In the genomic region with DNA sequence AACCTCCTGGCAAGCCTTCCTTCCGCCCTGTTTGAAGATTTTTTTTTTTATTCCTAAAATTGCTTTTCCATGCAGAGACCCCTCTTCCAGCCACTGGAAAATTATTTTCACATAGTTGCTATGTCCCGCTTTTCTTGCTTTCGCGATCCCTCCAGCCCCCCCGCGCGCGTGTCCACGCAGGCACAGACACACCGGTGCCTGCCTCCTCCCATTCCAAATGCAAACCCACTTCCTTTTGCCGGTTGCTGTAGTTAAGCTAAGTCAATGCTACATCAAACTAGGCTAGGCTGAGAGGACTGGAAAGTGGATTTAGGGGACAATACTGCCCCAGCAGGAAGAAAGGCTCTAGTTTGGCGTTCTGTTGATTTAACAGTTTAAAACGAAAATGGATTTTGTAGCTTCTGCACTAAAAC, we compare ENCODE assay signal across 8 cellular contexts.
DNase-seq lines count a peak whose midpoint lies in the region; ATAC-seq and TF ChIP-seq lines count a peak whose summit lies in the region.

No MANE protein-coding gene starts in this region.

- no peaks in the 10 kb centered on the region for H3K9me3 Mint-ChIP-seq in chondrocyte (ENCODE audit: low read depth)

- no peak for TF ChIP-seq CTCF in A673 (conservative IDR thresholded peaks at IDR 0.05; ENCODE audit: low read depth, low read length)
- no peak for TF ChIP-seq CTCF in OCI-LY1 (IDR thresholded peaks at IDR 0.05; ENCODE audit: low read length)
- TF ChIP-seq CTCF in chondrocyte (IDR thresholded peaks at IDR 0.05), result peak; percentile 70
- TF ChIP-seq CTCF in left lung (IDR thresholded peaks at IDR 0.05), result no peak
- no peak for TF ChIP-seq CTCF in foreskin keratinocyte (conservative IDR thresholded peaks at IDR 0.05)

- no peaks in the 10 kb centered on the region for H3K79me2 ChIP-seq in OCI-LY1 (ENCODE audit: insufficient read depth, low read length)

- no peaks in the 10 kb centered on the region for H3K36me3 ChIP-seq in A673 (ENCODE audit: insufficient read depth, low read length, poor library complexity, severe bottlenecking)
- no peaks in the 10 kb centered on the region for H3K36me3 ChIP-seq in OCI-LY1 (ENCODE audit: insufficient read depth, low read length)
- no peaks in the 10 kb centered on the region for H3K36me3 ChIP-seq in left lung
- H3K36me3 ChIP-seq in thymus (ENCODE audit: control insufficient read depth, insufficient read depth), result no peaks in the 10 kb centered on the region

- no TSS peak for BruUV-seq in A673 (replicated peaks; lab: Mats Ljungman, UMichigan)

- DNase-seq in A673 (ENCODE audit: low spot score) (peak; percentile 32), chondrocyte (ENCODE audit: low spot score) (no peak), left lung (no peak), foreskin keratinocyte (no peak)

- H3K4me3 ChIP-seq in A673 (ENCODE audit: low read depth, low read length, poor library complexity, severe bottlenecking) (peak overlapping the region; percentile 49), GM08714 (ENCODE audit: low read length) (peak overlapping the region; percentile 60; the same call in 1 of the 2 replicates), OCI-LY1 (ENCODE audit: low read depth, low read length, poor library complexity, severe bottlenecking) (peak overlapping the region; percentile 51), left lung (peak overlapping the region; percentile 51), thymus (ENCODE audit: low read length) (peak overlapping the region; percentile 48)

- H4K20me1 ChIP-seq in OCI-LY1 (ENCODE audit: insufficient read depth, low read length), result no peaks in the 10 kb centered on the region

- H3K27ac ChIP-seq in A673 (ENCODE audit: low read depth, low read length, poor library complexity, severe bottlenecking) (no peak overlapping the region), OCI-LY1 (ENCODE audit: low read depth, low read length, poor library complexity, severe bottlenecking) (no peak overlapping the region), left lung (peak overlapping the region in 1 of 2 donors; percentile 28), thymus (ENCODE audit: low read depth) (no peak overlapping the region), foreskin keratinocyte (no peak overlapping the region)

- H3K27ac Mint-ChIP-seq in chondrocyte (ENCODE audit: unreplicated experiment), result peak overlapping the region; percentile 75

- H3K9me3 ChIP-seq in A673 (ENCODE audit: low read depth, low read length, poor library complexity, severe bottlenecking) (no peaks in the 10 kb centered on the region), OCI-LY1 (ENCODE audit: low read length) (no peaks in the 10 kb centered on the region), left lung (no peaks in the 10 kb centered on the region), thymus (ENCODE audit: control insufficient read depth) (peaks cover 2% of the 10 kb centered on the region)

- CTCF ChIA-PET in A673 (lab: Charles Lee), result interaction anchor here (0.5 kb wide), 1 partner anchor 548 kb away, joined by 13 read pairs; no protein-coding TSS in a partner anchor

- H3F3A ChIP-seq in OCI-LY1 (ENCODE audit: insufficient read depth, low read length), result no peaks in the 10 kb centered on the region

- H3K4me2 ChIP-seq in OCI-LY1 (ENCODE audit: low read length), result peak overlapping the region; percentile 46

- no peak overlapping the region for H3K9ac ChIP-seq in OCI-LY1 (ENCODE audit: low read length)

- H2AFZ ChIP-seq in OCI-LY1 (ENCODE audit: low read length), result no peak overlapping the region

- peaks cover 9% of the 10 kb centered on the region for H3K27me3 Mint-ChIP-seq in chondrocyte (ENCODE audit: low read depth)

- POLR2A ChIA-PET in A673 (lab: Charles Lee; ENCODE audit: low non-redundant PET), result interaction anchor here (0.7 kb wide), 1 partner anchor 507 kb away, joined by 4 read pairs; no protein-coding TSS in a partner anchor

- peaks cover 40% of the 10 kb centered on the region for H3K4me1 Mint-ChIP-seq in chondrocyte (ENCODE audit: low read depth)

- ATAC-seq in left lung (peak; percentile 32), foreskin keratinocyte (no peak), GM18517 (IDR thresholded peaks at IDR 0.05; ENCODE audit: unreplicated experiment) (no peak)

- intact Hi-C loops in A673 (cut with micrococcal nuclease; ENCODE audit: unreplicated experiment) (no loop called here), left lung (cut with DNase I) (loop anchor here in 1 of 2 donors (10.0 kb wide), 1 partner anchor 511 kb away; no protein-coding TSS in a partner anchor)

- H3K36me3 Mint-ChIP-seq in chondrocyte (ENCODE audit: low read depth), result no peaks in the 10 kb centered on the region

- H3K9me2 ChIP-seq in OCI-LY1 (ENCODE audit: low read depth, low read length), result no peaks in the 10 kb centered on the region

- WGBS in thymus, result 2% methylated on average over 13 of the region's 13 CpGs

- peaks cover 58% of the 10 kb centered on the region for H3K27me3 ChIP-seq in A673 (replicated peaks; ENCODE audit: insufficient read depth, low read depth, low read length, poor library complexity)
- H3K27me3 ChIP-seq in OCI-LY1 (ENCODE audit: insufficient read depth, low read length), result no peaks in the 10 kb centered on the region
- H3K27me3 ChIP-seq in left lung, result peaks cover 23 to 82% of the 10 kb centered on the region in 2 donors
- peaks cover 50% of the 10 kb centered on the region for H3K27me3 ChIP-seq in thymus (ENCODE audit: control insufficient read depth, insufficient read depth)
- peaks cover 59% of the 10 kb centered on the region for H3K27me3 ChIP-seq in foreskin keratinocyte

- H3K4me1 ChIP-seq in A673 (ENCODE audit: insufficient read depth, low read length, poor library complexity, severe bottlenecking) (peaks cover 15% of the 10 kb centered on the region), OCI-LY1 (ENCODE audit: insufficient read depth, low read length, severe bottlenecking) (no peaks in the 10 kb centered on the region), left lung (peaks cover 8 to 32% of the 10 kb centered on the region in 2 donors), thymus (ENCODE audit: control insufficient read depth, insufficient read depth, low read length) (peaks cover 5% of the 10 kb centered on the region), foreskin keratinocyte (no peaks in the 10 kb centered on the region)

- H3K4me3 Mint-ChIP-seq in chondrocyte (ENCODE audit: unreplicated experiment), result peak overlapping the region; percentile 91
